7 cellular contexts compared by ENCODE assay signal in genomic region chr13:33349996-33350826, GRCh38.
DNase-seq lines count a peak whose midpoint lies in the region; ATAC-seq, FAIRE-seq and TF ChIP-seq lines count a peak whose summit lies in the region.

No MANE protein-coding gene starts in this region.

- H3K4me1 Mint-ChIP-seq in HFFc6 (ENCODE audit: low read depth) = peaks cover 44% of the 10 kb centered on the region

- H3K36me3 Mint-ChIP-seq in HFFc6 (ENCODE audit: low read depth) = peaks cover 7% of the 10 kb centered on the region; the same call in 1 of the 2 replicates

- H3K27me3 ChIP-seq in GM12878 (replicated peaks in 1 of 2; ENCODE audit: control insufficient read depth in 2 of 2, insufficient read depth in 2 of 2, low read length in 1 of 2) (no peaks in the 10 kb centered on the region; a peak in 2 of 4 replicates), small intestine (ENCODE audit: control insufficient read depth in 2 of 2, insufficient read depth in 2 of 2, low read length in 2 of 2) (no peaks in the 10 kb centered on the region)

- TF ChIP-seq POLR2A in GM12878 (IDR thresholded peaks at IDR 0.05; ENCODE audit: low read depth, low read length) = no peak

- no TSS peak for BruUV-seq in GM12878 (replicated peaks; lab: Mats Ljungman, UMichigan)

- H4K20me1 ChIP-seq in GM12878 (ENCODE audit: control insufficient read depth, insufficient read depth) = no peaks in the 10 kb centered on the region

- FAIRE-seq in GM12878 (lab: Jason Lieb, UNC) = no peak
- no peak for FAIRE-seq in small intestine (lab: Jason Lieb, UNC)

- DNase-seq in HFFc6 = no peak
- DNase-seq in GM12878 (ENCODE audit: low read depth, low spot score) = no peak
- DNase-seq in iris pigment epithelial cell (ENCODE audit: low read depth) = peak; percentile 45
- peak; percentile 38 for DNase-seq in small intestine
- DNase-seq in NCI-H510A (lab: John Stamatoyannopoulos, UW) = no peak
- DNase-seq in activated T-cell treated with anti-CD3 and anti-CD28 coated beads, Interleukin-2, amount 50 U/mL, for 1 hour = no peak

- ATAC-seq in GM12878 (no peak), HG02840 (IDR thresholded peaks at IDR 0.05; ENCODE audit: low FRiP score, unreplicated experiment) (no peak)

- no peak for TF ChIP-seq EP300 in GM12878 (IDR thresholded peaks at IDR 0.05; ENCODE audit: borderline replicate concordance in 1 of 2, control insufficient read depth in 1 of 2, low read depth in 2 of 2, low read length in 2 of 2)

- H3K36me3 ChIP-seq in GM12878 (ENCODE audit: control insufficient read depth in 2 of 2, insufficient read depth in 2 of 2, low read length in 1 of 2) (no peaks in the 10 kb centered on the region), small intestine (ENCODE audit: control insufficient read depth in 2 of 2, insufficient read depth in 2 of 2, low read length in 2 of 2) (no peaks in the 10 kb centered on the region)

- POLR2A ChIA-PET in GM12878 (lab: Charles Lee) = no interaction called here

- H3K9me3 Mint-ChIP-seq in HFFc6 = no peaks in the 10 kb centered on the region

- peak overlapping the region; percentile 88 for H3K4me3 Mint-ChIP-seq in HFFc6

- H3K4me2 ChIP-seq in GM12878 (ENCODE audit: control insufficient read depth, insufficient read depth) = peak overlapping the region; percentile 66

- TF ChIP-seq CTCF in HFFc6 (IDR thresholded peaks at IDR 0.05) (no peak), GM12878 (IDR thresholded peaks at IDR 0.05 in 2 of 3, conservative IDR thresholded peaks at IDR 0.05 in 1 of 3; ENCODE audit: control insufficient read depth in 2 of 3, extremely low read depth in 1 of 3, insufficient read depth in 1 of 3, low read depth in 3 of 3, low read length in 3 of 3) (no peak)

- SMC1A ChIA-PET in GM12878 (lab: Charles Lee; ENCODE audit: uncharacterized antibody, unreplicated experiment) = no interaction called here

- H3K9ac ChIP-seq in GM12878 (ENCODE audit: control insufficient read depth, insufficient read depth, low read length) = no peak overlapping the region

- RAD21 ChIA-PET in GM12878 (lab: Charles Lee; ENCODE audit: unreplicated experiment) = no interaction called here

- no peak overlapping the region for H2AFZ ChIP-seq in GM12878 (ENCODE audit: control insufficient read depth, low read depth, low read length)

- H3K27ac ChIP-seq in GM12878 (ENCODE audit: control insufficient read depth, insufficient read depth) (no peak overlapping the region), small intestine (ENCODE audit: low read depth in 1 of 2, low read length in 1 of 2) (peak overlapping the region; percentile 8 to 86)

- H3K4me1 ChIP-seq in GM12878 (ENCODE audit: control insufficient read depth, insufficient read depth, low read length) (no peaks in the 10 kb centered on the region), small intestine (ENCODE audit: control insufficient read depth in 2 of 2, insufficient read depth in 1 of 2, low read depth in 1 of 2, low read length in 1 of 2) (peaks cover 2 to 4% of the 10 kb centered on the region in 2 donors)

- CTCF ChIA-PET in GM12878 (lab: Yijun Ruan, JAX) = no interaction called here

- H3K9me3 ChIP-seq in GM12878 (replicated peaks; ENCODE audit: control insufficient read depth, insufficient read depth, low read length) = no peaks in the 10 kb centered on the region
- no peaks in the 10 kb centered on the region for H3K9me3 ChIP-seq in small intestine (ENCODE audit: control insufficient read depth, low read depth)

- H3K27me3 Mint-ChIP-seq in HFFc6 (ENCODE audit: insufficient read depth) = no peaks in the 10 kb centered on the region; the same call in 1 of the 2 replicates

- H3K27ac Mint-ChIP-seq in HFFc6 = peak overlapping the region; percentile 68

- in situ Hi-C loops in GM12878 (cut with MboI) = no loop called here

- 37% methylated on average over 24 of the region's 84 CpGs for WGBS in GM12878 (ENCODE audit: insufficient coverage, insufficient replicate concordance, low lambda C conversion rate, missing lambda C conversion rate)
- WGBS in small intestine, 3 donors = 0 to 6% (median 2%) methylated on average over 57 to 84 of the region's 84 CpGs

- no peak for TF ChIP-seq RAD21 in GM12878 (IDR thresholded peaks at IDR 0.05; ENCODE audit: insufficient read depth, low read depth, low read length)

- no peaks in the 10 kb centered on the region for H3K79me2 ChIP-seq in GM12878 (ENCODE audit: control insufficient read depth, insufficient read depth, low read length)

- intact Hi-C loops in GM12878 (cut with micrococcal nuclease; ENCODE audit: unreplicated experiment) = no loop called here

- H3K4me3 ChIP-seq in GM12878 (no peak overlapping the region; the same call in 1 of the 2 replicates), small intestine (ENCODE audit: low read depth in 1 of 2, low read length in 2 of 2) (peak overlapping the region; percentile 45 to 74)

TF ChIP-seq in GM12878, 131 proteins besides CTCF, POLR2A, EP300 and RAD21:
- TF ChIP-seq IRF3 (IDR thresholded peaks at IDR 0.05) = no peak
TF ChIP-seq in GM12878: peak in this region for 0.

Comparison
In these comparisons a context has a peak if more than half of its experiments do, and no peak if none do; other contexts are left out.
1. DNase-seq: peak in iris pigment epithelial cell (single experiment) and small intestine (single experiment); none in HFFc6 (single experiment), GM12878 (single experiment), NCI-H510A (single experiment) and activated T-cell treated with anti-CD3 and anti-CD28 coated beads, Interleukin-2, amount 50 U/mL, for 1 hour (single experiment).